ENCODE assay signal across 8 cellular contexts in the genomic region with DNA sequence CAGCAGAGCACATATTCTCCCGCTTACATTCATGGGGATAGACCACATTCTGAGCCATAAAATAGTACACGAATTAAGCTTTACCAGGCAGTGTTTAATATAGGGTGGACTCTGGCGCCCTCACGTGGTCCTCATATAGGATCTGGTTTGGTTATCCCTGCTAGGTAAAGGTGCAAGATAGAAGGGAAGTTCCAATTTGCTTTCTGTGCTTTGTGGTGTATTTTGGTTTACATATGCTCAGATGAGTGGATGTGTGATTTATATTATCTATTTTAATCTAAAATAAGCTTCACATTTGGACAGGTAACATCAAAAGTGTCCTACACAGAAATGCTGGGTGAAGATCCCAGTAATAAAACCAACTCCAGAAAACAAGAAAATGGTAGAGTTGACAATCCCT. TPM values are rescaled to one million over a fixed set of nuclear protein-coding genes. Genes with fewer than 3 reads are reported as not detected.
DNase-seq lines count a peak whose midpoint lies in the region; ATAC-seq, FAIRE-seq and TF ChIP-seq lines count a peak whose summit lies in the region.

No MANE protein-coding gene starts in this region.

- H3K36me3 Mint-ChIP-seq in activated T-cell treated with anti-CD3 and anti-CD28 coated beads, Interleukin-2, amount 50 U/mL, for 24 hours (ENCODE audit: low read depth) = no peaks in the 10 kb centered on the region
- H3K36me3 Mint-ChIP-seq in nephron progenitor cell (ENCODE audit: low read depth) = no peaks in the 10 kb centered on the region

- H3K4me1 Mint-ChIP-seq in activated T-cell treated with anti-CD3 and anti-CD28 coated beads, Interleukin-2, amount 50 U/mL, for 24 hours (ENCODE audit: low read depth) = peaks cover 33% of the 10 kb centered on the region
- peaks cover 5% of the 10 kb centered on the region for H3K4me1 Mint-ChIP-seq in nephron progenitor cell
- peaks cover 25% of the 10 kb centered on the region for H3K4me1 Mint-ChIP-seq in stimulated activated naive CD8-positive, alpha-beta T cell treated with anti-CD3 and anti-CD28 coated beads, Interleukin-15, amount 100 ng/mL, for 72 hours

- FAIRE-seq in GM12892 (lab: Jason Lieb, UNC) = peak; percentile 88

- DNase-seq in GM12892 (ENCODE audit: insufficient read length) = no peak
- DNase-seq in LoVo (ENCODE audit: low spot score) = peak; percentile 72
- peak; percentile 71 for DNase-seq in RKO (ENCODE audit: low spot score)
- DNase-seq in activated T-cell treated with anti-CD3 and anti-CD28 coated beads, Interleukin-2, amount 50 U/mL, for 24 hours = peak; percentile 67
- peak; percentile 47 for DNase-seq in fibroblast of gingiva (ENCODE audit: low read depth)
- DNase-seq in nephron progenitor cell = peak; percentile 62
- peak; percentile 53 to 64 for DNase-seq in stimulated activated naive CD8-positive, alpha-beta T cell treated with anti-CD3 and anti-CD28 coated beads, Interleukin-15, amount 100 ng/mL, for 72 hours

- TF ChIP-seq CTCF in nephron progenitor cell (IDR thresholded peaks at IDR 0.05) = peak; percentile 80

- H3K27me3 Mint-ChIP-seq in activated T-cell treated with anti-CD3 and anti-CD28 coated beads, Interleukin-2, amount 50 U/mL, for 24 hours = peaks cover 41% of the 10 kb centered on the region
- peaks cover 36% of the 10 kb centered on the region for H3K27me3 Mint-ChIP-seq in nephron progenitor cell (ENCODE audit: low read depth, poor library complexity)
- peaks cover 18% of the 10 kb centered on the region for H3K27me3 Mint-ChIP-seq in stimulated activated naive CD8-positive, alpha-beta T cell treated with anti-CD3 and anti-CD28 coated beads, Interleukin-15, amount 100 ng/mL, for 72 hours

- ATAC-seq in stimulated activated naive CD8-positive, alpha-beta T cell treated with anti-CD3 and anti-CD28 coated beads, Interleukin-15, amount 100 ng/mL, for 72 hours = peak; percentile 80
- ATAC-seq in HG03439 (IDR thresholded peaks at IDR 0.05; ENCODE audit: unreplicated experiment) = no peak

- peak overlapping the region; percentile 83 for H3K27ac Mint-ChIP-seq in activated T-cell treated with anti-CD3 and anti-CD28 coated beads, Interleukin-2, amount 50 U/mL, for 24 hours
- H3K27ac Mint-ChIP-seq in nephron progenitor cell = no peak overlapping the region
- H3K27ac Mint-ChIP-seq in stimulated activated naive CD8-positive, alpha-beta T cell treated with anti-CD3 and anti-CD28 coated beads, Interleukin-15, amount 100 ng/mL, for 72 hours = no peak overlapping the region

- H3K4me3 Mint-ChIP-seq in activated T-cell treated with anti-CD3 and anti-CD28 coated beads, Interleukin-2, amount 50 U/mL, for 24 hours = no peak overlapping the region
- H3K4me3 Mint-ChIP-seq in nephron progenitor cell = no peak overlapping the region
- no peak overlapping the region for H3K4me3 Mint-ChIP-seq in stimulated activated naive CD8-positive, alpha-beta T cell treated with anti-CD3 and anti-CD28 coated beads, Interleukin-15, amount 100 ng/mL, for 72 hours

- TF ChIP-seq POLR2A in GM12892 (IDR thresholded peaks at IDR 0.05; ENCODE audit: low read depth, low read length) = no peak

- no peaks in the 10 kb centered on the region for H3K9me3 Mint-ChIP-seq in activated T-cell treated with anti-CD3 and anti-CD28 coated beads, Interleukin-2, amount 50 U/mL, for 24 hours
- no peaks in the 10 kb centered on the region for H3K9me3 Mint-ChIP-seq in nephron progenitor cell
- H3K9me3 Mint-ChIP-seq in stimulated activated naive CD8-positive, alpha-beta T cell treated with anti-CD3 and anti-CD28 coated beads, Interleukin-15, amount 100 ng/mL, for 72 hours = no peaks in the 10 kb centered on the region

RNA-seq across cellular contexts. Expression of a gene that starts 3.6 kb away (rescaled TPM):
- polyA plus RNA-seq in GM12892 (2012; ENCODE audit: missing spikeins) = 7.8 TPM

RNA-seq across cellular contexts. Expression of a gene that starts 45.4 kb away (rescaled TPM):
- 90.6 TPM for polyA plus RNA-seq in GM12892 (2012; ENCODE audit: missing spikeins)
